Comparison of ENCODE assay signal across 28 cellular contexts in the genomic region with DNA sequence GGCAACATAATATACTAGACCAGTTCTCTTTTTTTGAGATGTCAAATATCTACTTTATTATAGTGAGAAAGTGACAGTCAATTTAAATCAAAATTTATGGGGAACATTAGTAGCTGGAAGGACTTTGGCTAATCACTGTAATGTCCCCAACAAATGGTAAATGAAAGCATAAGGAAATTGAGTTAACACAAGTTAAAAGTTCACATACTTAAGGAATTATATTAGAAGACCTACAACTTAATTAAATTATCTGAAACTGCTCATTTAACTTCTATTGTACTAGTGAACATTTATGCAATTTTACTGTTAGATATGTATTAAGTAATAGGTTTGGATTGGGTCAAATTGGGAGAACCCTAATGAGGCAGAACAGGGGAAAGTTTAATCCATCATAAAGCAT.
"Had no signal": no experiment of that assay in that cellular context is flagged by ENCODE, and none has a peak within 500 bp of the region (broad histone marks: within the 10 kb centered on the region; RNA-seq: fewer than 3 reads in every experiment).

No MANE protein-coding gene starts in this region.

- H3K4me1 ChIP-seq: colonic mucosa, heart right ventricle, lower lobe of right lung, prostate gland, right atrium auricular region, stomach, testis, tibial artery had no signal

- H3K36me3 Mint-ChIP-seq: naive B cell; natural killer cell treated with Interleukin-12 subunit alpha and Interleukin-12 subunit beta and Interleukin-15 and Interleukin-18, amount 100 ng/mL, for 72 hours; stimulated activated effector memory CD8-positive, alpha-beta T cell treated with anti-CD3 and anti-CD28 coated beads, Interleukin-12 subunit alpha, Interleukin-12 subunit beta, amount 100 ng/mL, for 72 hours had no signal

- H3K36me3 ChIP-seq: colonic mucosa, heart right ventricle, lower lobe of right lung, prostate gland, right atrium auricular region, stomach, tibial artery had no signal

- H3K27me3 ChIP-seq: colonic mucosa, heart right ventricle, right atrium auricular region, stomach, testis, tibial artery had no signal

- H3K4me1 Mint-ChIP-seq: naive B cell; stimulated activated effector memory CD8-positive, alpha-beta T cell treated with anti-CD3 and anti-CD28 coated beads, Interleukin-12 subunit alpha, Interleukin-12 subunit beta, amount 100 ng/mL, for 72 hours had no signal

- H3K27me3 Mint-ChIP-seq: dendritic cell treated with granulocyte-macrophage colony-stimulating factor and Interleukin-4, amounts not matched to agents 40 ng/mL and 50 ng/mL, for 4 days; naive B cell; natural killer cell treated with Interleukin-12 subunit alpha and Interleukin-12 subunit beta and Interleukin-15 and Interleukin-18, amount 100 ng/mL, for 72 hours; type B pancreatic cell had no signal

- DNase-seq: colonic mucosa; effector CD8-positive, alpha-beta T cell; endodermal cell; foreskin melanocyte; glutamatergic neuron; heart right ventricle; hippocampal formation; left ventricle myocardium superior; lower lobe of right lung; mucosa of descending colon; naive B cell; stimulated activated CD4-positive, alpha-beta T cell treated with anti-CD3 and anti-CD28 coated beads, Interleukin-2, amount 100 ng/mL, for 24 hours; stimulated activated CD4-positive, alpha-beta T cell treated with anti-CD3 and anti-CD28 coated beads, Interleukin-4, amount 100 ng/mL, for 24 hours; stimulated activated naive CD4-positive, alpha-beta T cell treated with Interleukin-2 at 50 U/mL for 16 hours; stomach; testis; tibial artery had no signal

- FAIRE-seq: islet of Langerhans had no signal

- H3K9me3 Mint-ChIP-seq: dendritic cell treated with granulocyte-macrophage colony-stimulating factor and Interleukin-4, amounts not matched to agents 40 ng/mL and 50 ng/mL, for 4 days; endodermal cell; neural crest cell; type B pancreatic cell had no signal

- H3K4me3 Mint-ChIP-seq: dendritic cell treated with granulocyte-macrophage colony-stimulating factor and Interleukin-4, amounts not matched to agents 40 ng/mL and 50 ng/mL, for 4 days; endodermal cell; mesothelial cell of epicardium; naive B cell; natural killer cell treated with Interleukin-12 subunit alpha and Interleukin-12 subunit beta and Interleukin-15 and Interleukin-18, amount 100 ng/mL, for 72 hours; neural crest cell; stimulated activated effector memory CD8-positive, alpha-beta T cell treated with anti-CD3 and anti-CD28 coated beads, Interleukin-12 subunit alpha, Interleukin-12 subunit beta, amount 100 ng/mL, for 72 hours; type B pancreatic cell had no signal

- H3K27ac ChIP-seq: colonic mucosa, epithelial cell of prostate, heart right ventricle, lower lobe of right lung, prostate gland, right atrium auricular region, stomach, testis, tibial artery had no signal

- H3K4me3 ChIP-seq: colonic mucosa, heart right ventricle, lower lobe of right lung, mucosa of descending colon, prostate gland, right atrium auricular region, smooth muscle cell, stomach, testis, tibial artery had no signal

- H3K9me3 ChIP-seq: colonic mucosa, lower lobe of right lung, mucosa of descending colon, prostate gland, right atrium auricular region, stomach, testis, tibial artery had no signal

- H3K27ac Mint-ChIP-seq: dendritic cell treated with granulocyte-macrophage colony-stimulating factor and Interleukin-4, amounts not matched to agents 40 ng/mL and 50 ng/mL, for 4 days; endodermal cell; mesothelial cell of epicardium; naive B cell; natural killer cell treated with Interleukin-12 subunit alpha and Interleukin-12 subunit beta and Interleukin-15 and Interleukin-18, amount 100 ng/mL, for 72 hours; stimulated activated effector memory CD8-positive, alpha-beta T cell treated with anti-CD3 and anti-CD28 coated beads, Interleukin-12 subunit alpha, Interleukin-12 subunit beta, amount 100 ng/mL, for 72 hours; type B pancreatic cell had no signal
